34 cellular contexts compared by ENCODE assay signal in genomic region chr19:20479483-20479882, GRCh38.
"Had no signal": no experiment of that assay in that cellular context is flagged by ENCODE, and none has a peak within 500 bp of the region (broad histone marks: within the 10 kb centered on the region; RNA-seq: fewer than 3 reads in every experiment).

No MANE protein-coding gene starts in this region.

- DNase-seq: activated effector memory CD4-positive, alpha-beta T cell treated with anti-CD3 and anti-CD28 coated beads, Interleukin-2, amount 50 U/mL, for 16 hours; activated effector memory CD4-positive, alpha-beta T cell treated with Interleukin-2 at 50 U/mL for 16 hours; activated gamma-delta T cell; activated gamma-delta T cell treated with Interleukin-2 at 50 U/mL for 16 hours; activated naive CD4-positive, alpha-beta T cell; activated naive CD4-positive, alpha-beta T cell treated with anti-CD3 and anti-CD28 coated beads for 36 hours; activated naive CD4-positive, alpha-beta T cell treated with anti-CD3 and anti-CD28 coated beads, Interleukin-2, amount 10 ng/mL, durations not matched to agents 7 days and 5 days; activated naive CD4-positive, alpha-beta T cell treated with anti-CD3 and anti-CD28 coated beads, Interleukin-2, amount 50 U/mL, for 16 hours; activated naive CD4-positive, alpha-beta T cell treated with Interleukin-2 at 50 U/mL for 16 hours; activated naive CD8-positive, alpha-beta T cell treated with anti-CD3 and anti-CD28 coated beads for 36 hours; activated naive CD8-positive, alpha-beta T cell treated with anti-CD3 and anti-CD28 coated beads, Interleukin-2, amount 10 ng/mL, durations not matched to agents 7 days and 5 days; activated naive CD8-positive, alpha-beta T cell treated with anti-CD3 and anti-CD28 coated beads, Interleukin-2, amount 50 U/mL, for 24 hours; activated T-cell treated with anti-CD3 and anti-CD28 coated beads, Interleukin-2, amount 50 U/mL, for 1 hour; activated T-cell treated with anti-CD3 and anti-CD28 coated beads, Interleukin-2, amount 50 U/mL, for 24 hours; activated T-cell treated with anti-CD3 and anti-CD28 coated beads, Interleukin-2, amount 50 U/mL, for 4 hours; activated T-cell treated with anti-CD3 and anti-CD28 coated beads, Interleukin-2, amount 50 U/mL, for 48 hours; activated T-cell treated with anti-CD3 and anti-CD28 coated beads, Interleukin-2, amount 50 U/mL, for 72 hours; adrenal gland; amniotic stem cell; amygdala; anterior cingulate cortex; aorta; body of pancreas; brain microvascular endothelial cell; caudate nucleus; central memory CD4-positive, alpha-beta T cell; cerebellar nuclear complex had no signal

- H3K4me3 ChIP-seq: adrenal gland, ascending aorta, body of pancreas, breast epithelium, cardiac muscle cell had no signal

- FAIRE-seq: astrocyte, bronchial epithelial cell had no signal

- H3K9me3 ChIP-seq: adrenal gland had no signal

- ATAC-seq: activated naive CD4-positive, alpha-beta T cell treated with anti-CD3 and anti-CD28 coated beads, Interleukin-2, amount 50 U/mL, for 72 hours; activated naive CD8-positive, alpha-beta T cell treated with anti-CD3 and anti-CD28 coated beads, Interleukin-2, amount 50 U/mL, for 24 hours; activated T-cell treated with anti-CD3 and anti-CD28 coated beads, Interleukin-2, amount 50 U/mL, for 4 hours; activated T-cell treated with anti-CD3 and anti-CD28 coated beads, Interleukin-2, amount 50 U/mL, for 72 hours; activated T-helper 17 cell treated with anti-CD3 and anti-CD28 coated beads, Interleukin-2, amount 50 U/mL, for 72 hours; body of pancreas had no signal

- H3K27me3 ChIP-seq: adrenal gland, ascending aorta, body of pancreas, brain microvascular endothelial cell, breast epithelium, cardiac muscle cell had no signal

- H3K27ac ChIP-seq: adrenal gland, ascending aorta, body of pancreas, brain microvascular endothelial cell, breast epithelium, cardiac muscle cell had no signal

- H3K36me3 ChIP-seq: adrenal gland, ascending aorta, brain microvascular endothelial cell, breast epithelium, cardiac muscle cell had no signal

- H3K4me1 ChIP-seq: adrenal gland, ascending aorta, body of pancreas, breast epithelium had no signal
